In genomic region chr1:204480515-204480914, GRCh38 we compare ENCODE assay signal across 8 cellular contexts. TPM values are rescaled to one million over a fixed set of nuclear protein-coding genes. Genes with fewer than 3 reads are reported as not detected.
DNase-seq lines count a peak whose midpoint lies in the region; ATAC-seq and TF ChIP-seq lines count a peak whose summit lies in the region.

No MANE protein-coding gene starts in this region.

- H3K4me3 Mint-ChIP-seq in nephron: no peak overlapping the region
- no peak overlapping the region for H3K4me3 Mint-ChIP-seq in WTC11

- H3K36me3 Mint-ChIP-seq in nephron (ENCODE audit: low read depth) (no peaks in the 10 kb centered on the region), WTC11 (no peaks in the 10 kb centered on the region)

- H3K9me3 Mint-ChIP-seq in nephron: no peaks in the 10 kb centered on the region
- no peaks in the 10 kb centered on the region for H3K9me3 Mint-ChIP-seq in WTC11

- no peaks in the 10 kb centered on the region for H3K27me3 ChIP-seq in sigmoid colon

- 51 to 81% methylated on average over 8 of the region's 8 CpGs for WGBS in sigmoid colon, 2 donors

- POLR2A ChIA-PET in WTC11 (lab: Charles Lee): interaction anchor here (1.6 kb wide), 1 partner anchor 14 kb away, joined by 5 read pairs; the partner anchor contains the start of gene PIK3C2B

- TF ChIP-seq CTCF in nephron (IDR thresholded peaks at IDR 0.05; ENCODE audit: unreplicated experiment in 3 of 3): no peak
- TF ChIP-seq CTCF in sigmoid colon (IDR thresholded peaks at IDR 0.05): no peak
- TF ChIP-seq CTCF in WTC11 (IDR thresholded peaks at IDR 0.05): no peak

- peaks cover 0 to 74% (median 70%) of the 10 kb centered on the region in 4 donors for H3K4me1 ChIP-seq in sigmoid colon

- H3K4me1 Mint-ChIP-seq in nephron: peaks cover 83% of the 10 kb centered on the region
- peaks cover 61% of the 10 kb centered on the region for H3K4me1 Mint-ChIP-seq in WTC11

- no peak for TF ChIP-seq POLR2A in sigmoid colon (IDR thresholded peaks at IDR 0.05)

- CTCF ChIA-PET in WTC11 (lab: Charles Lee): interaction anchor here (0.9 to 6.2 kb wide), 7 partner anchors 14 to 82 kb away, joined by 3 to 130 read pairs (median 19); partner anchors contain the start of gene PIK3C2B

- H3K9me3 ChIP-seq in sigmoid colon: no peaks in the 10 kb centered on the region

- DNase-seq in NCI-H1694 (lab: John Stamatoyannopoulos, UW): peak; percentile 38
- DNase-seq in amniotic stem cell (lab: John Stamatoyannopoulos, UW): no peak
- DNase-seq in NCI-H524 treated with DMSO at 0.1 percent for 48 hours (lab: John Stamatoyannopoulos, UW): no peak
- no peak for DNase-seq in sigmoid colon
- DNase-seq in WTC11 (ENCODE audit: low spot score): no peak

- H3K27ac ChIP-seq in sigmoid colon: no peak overlapping the region

- H3K4me3 ChIP-seq in sigmoid colon: no peak overlapping the region

- H3K27ac Mint-ChIP-seq in nephron (peak overlapping the region; percentile 30 to 94 (median 52)), WTC11 (no peak overlapping the region)

- intact Hi-C loops in sigmoid colon (cut with DNase I): no loop called here

- peak; percentile 56 for ATAC-seq in GM18502 (IDR thresholded peaks at IDR 0.05; ENCODE audit: poor library complexity, unreplicated experiment)
- peak; percentile 62 for ATAC-seq in GM21526 (IDR thresholded peaks at IDR 0.05; ENCODE audit: low FRiP score, unreplicated experiment)
- ATAC-seq in WTC11: no peak

- H3K36me3 ChIP-seq in sigmoid colon: no peaks in the 10 kb centered on the region

- H3K27me3 Mint-ChIP-seq in nephron (ENCODE audit: low read depth) (peaks cover 5% of the 10 kb centered on the region), WTC11 (ENCODE audit: low read depth) (no peaks in the 10 kb centered on the region; the same call in 1 of the 2 replicates)

- TF ChIP-seq EP300 in sigmoid colon (IDR thresholded peaks at IDR 0.05): no peak

TF ChIP-seq in WTC11, 78 proteins besides CTCF, POLR2A, EP300 and RAD21:
- TF ChIP-seq ZBTB21 (CRISPR knock-in tag; IDR thresholded peaks at IDR 0.05; ENCODE audit: borderline replicate concordance) (no peak), CREM (CRISPR knock-in tag; IDR thresholded peaks at IDR 0.05) (no peak), SOX15 (CRISPR knock-in tag; IDR thresholded peaks at IDR 0.05) (no peak), ELF4 (CRISPR knock-in tag; IDR thresholded peaks at IDR 0.05; ENCODE audit: low read depth) (no peak), ZNF671 (CRISPR knock-in tag; IDR thresholded peaks at IDR 0.05) (no peak), JAZF1 (CRISPR knock-in tag; IDR thresholded peaks at IDR 0.05) (no peak), OVOL2 (CRISPR knock-in tag; IDR thresholded peaks at IDR 0.05; ENCODE audit: borderline replicate concordance) (no peak), SP1 (CRISPR knock-in tag; conservative IDR thresholded peaks at IDR 0.05) (no peak), SMAD4 (CRISPR knock-in tag; IDR thresholded peaks at IDR 0.05) (no peak), GTF2I (CRISPR knock-in tag; conservative IDR thresholded peaks at IDR 0.05) (no peak), JUN (CRISPR knock-in tag; IDR thresholded peaks at IDR 0.05) (no peak), NFE2L1 (CRISPR knock-in tag; IDR thresholded peaks at IDR 0.05) (no peak), GRHL2 (CRISPR knock-in tag; IDR thresholded peaks at IDR 0.05; ENCODE audit: insufficient replicate concordance, severe bottlenecking) (no peak)
- TF ChIP-seq, protein P1, sequence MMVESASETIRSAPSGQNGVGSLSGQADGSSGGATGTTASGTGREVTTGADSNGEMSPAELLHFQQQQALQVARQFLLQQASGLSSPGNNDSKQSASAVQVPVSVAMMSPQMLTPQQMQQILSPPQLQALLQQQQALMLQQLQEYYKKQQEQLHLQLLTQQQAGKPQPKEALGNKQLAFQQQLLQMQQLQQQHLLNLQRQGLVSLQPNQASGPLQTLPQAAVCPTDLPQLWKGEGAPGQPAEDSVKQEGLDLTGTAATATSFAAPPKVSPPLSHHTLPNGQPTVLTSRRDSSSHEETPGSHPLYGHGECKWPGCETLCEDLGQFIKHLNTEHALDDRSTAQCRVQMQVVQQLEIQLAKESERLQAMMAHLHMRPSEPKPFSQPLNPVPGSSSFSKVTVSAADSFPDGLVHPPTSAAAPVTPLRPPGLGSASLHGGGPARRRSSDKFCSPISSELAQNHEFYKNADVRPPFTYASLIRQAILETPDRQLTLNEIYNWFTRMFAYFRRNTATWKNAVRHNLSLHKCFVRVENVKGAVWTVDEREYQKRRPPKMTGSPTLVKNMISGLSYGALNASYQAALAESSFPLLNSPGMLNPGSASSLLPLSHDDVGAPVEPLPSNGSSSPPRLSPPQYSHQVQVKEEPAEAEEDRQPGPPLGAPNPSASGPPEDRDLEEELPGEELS (CRISPR knock-in tag; IDR thresholded peaks at IDR 0.05): no peak
- TF ChIP-seq, protein P2, sequence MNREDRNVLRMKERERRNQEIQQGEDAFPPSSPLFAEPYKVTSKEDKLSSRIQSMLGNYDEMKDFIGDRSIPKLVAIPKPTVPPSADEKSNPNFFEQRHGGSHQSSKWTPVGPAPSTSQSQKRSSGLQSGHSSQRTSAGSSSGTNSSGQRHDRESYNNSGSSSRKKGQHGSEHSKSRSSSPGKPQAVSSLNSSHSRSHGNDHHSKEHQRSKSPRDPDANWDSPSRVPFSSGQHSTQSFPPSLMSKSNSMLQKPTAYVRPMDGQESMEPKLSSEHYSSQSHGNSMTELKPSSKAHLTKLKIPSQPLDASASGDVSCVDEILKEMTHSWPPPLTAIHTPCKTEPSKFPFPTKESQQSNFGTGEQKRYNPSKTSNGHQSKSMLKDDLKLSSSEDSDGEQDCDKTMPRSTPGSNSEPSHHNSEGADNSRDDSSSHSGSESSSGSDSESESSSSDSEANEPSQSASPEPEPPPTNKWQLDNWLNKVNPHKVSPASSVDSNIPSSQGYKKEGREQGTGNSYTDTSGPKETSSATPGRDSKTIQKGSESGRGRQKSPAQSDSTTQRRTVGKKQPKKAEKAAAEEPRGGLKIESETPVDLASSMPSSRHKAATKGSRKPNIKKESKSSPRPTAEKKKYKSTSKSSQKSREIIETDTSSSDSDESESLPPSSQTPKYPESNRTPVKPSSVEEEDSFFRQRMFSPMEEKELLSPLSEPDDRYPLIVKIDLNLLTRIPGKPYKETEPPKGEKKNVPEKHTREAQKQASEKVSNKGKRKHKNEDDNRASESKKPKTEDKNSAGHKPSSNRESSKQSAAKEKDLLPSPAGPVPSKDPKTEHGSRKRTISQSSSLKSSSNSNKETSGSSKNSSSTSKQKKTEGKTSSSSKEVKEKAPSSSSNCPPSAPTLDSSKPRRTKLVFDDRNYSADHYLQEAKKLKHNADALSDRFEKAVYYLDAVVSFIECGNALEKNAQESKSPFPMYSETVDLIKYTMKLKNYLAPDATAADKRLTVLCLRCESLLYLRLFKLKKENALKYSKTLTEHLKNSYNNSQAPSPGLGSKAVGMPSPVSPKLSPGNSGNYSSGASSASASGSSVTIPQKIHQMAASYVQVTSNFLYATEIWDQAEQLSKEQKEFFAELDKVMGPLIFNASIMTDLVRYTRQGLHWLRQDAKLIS (CRISPR knock-in tag; IDR thresholded peaks at IDR 0.05; ENCODE audit: borderline replicate concordance): no peak
- TF ChIP-seq, protein P3, sequence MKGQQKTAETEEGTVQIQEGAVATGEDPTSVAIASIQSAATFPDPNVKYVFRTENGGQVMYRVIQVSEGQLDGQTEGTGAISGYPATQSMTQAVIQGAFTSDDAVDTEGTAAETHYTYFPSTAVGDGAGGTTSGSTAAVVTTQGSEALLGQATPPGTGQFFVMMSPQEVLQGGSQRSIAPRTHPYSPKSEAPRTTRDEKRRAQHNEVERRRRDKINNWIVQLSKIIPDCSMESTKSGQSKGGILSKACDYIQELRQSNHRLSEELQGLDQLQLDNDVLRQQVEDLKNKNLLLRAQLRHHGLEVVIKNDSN (CRISPR knock-in tag; IDR thresholded peaks at IDR 0.05): no peak

RNA-seq across cellular contexts. Expression of gene PIK3C2B, which starts 14.1 kb away (rescaled TPM):
- total RNA-seq in sigmoid colon (10 to 100 TPM in 3 of 4 donors, 1 to 10 TPM in 1; 9.2 to 29.9 (median 16.0) TPM), WTC11 (2021) (20.8 to 27.7 TPM (median 22.6 TPM) in 3 replicates)
- polyA plus RNA-seq in sigmoid colon: 10 to 100 TPM; 11.4 to 47.6 (median 17.1) TPM

RNA-seq across cellular contexts. Expression of gene MDM4, which starts 35.7 kb away (rescaled TPM):
- total RNA-seq in sigmoid colon (10 to 100 TPM; 48.2 to 82.0 (median 53.1) TPM), WTC11 (2021) (73.5 to 76.2 TPM (median 74.1 TPM) in 3 replicates)
- polyA plus RNA-seq in sigmoid colon: 10 to 100 TPM in 1 of 3 donors, 1 to 10 TPM in 2; 1.2 to 14.9 (median 1.8) TPM
